Comparison of ENCODE assay signal across 13 cellular contexts in genomic region chr2:157625311-157625710, GRCh38. TPM values are rescaled to one million over a fixed set of nuclear protein-coding genes. Genes with fewer than 3 reads are reported as not detected.
DNase-seq lines count a peak whose midpoint lies in the region; ATAC-seq, FAIRE-seq and TF ChIP-seq lines count a peak whose summit lies in the region.
"Had no signal": no experiment of that assay in that cellular context is flagged by ENCODE, and none has a peak within 500 bp of the region (broad histone marks: within the 10 kb centered on the region; RNA-seq: fewer than 3 reads in every experiment).

No MANE protein-coding gene starts in this region.

- H3K27me3 ChIP-seq in GM12878 (replicated peaks in 1 of 2; ENCODE audit: control insufficient read depth in 2 of 2, insufficient read depth in 2 of 2, low read length in 1 of 2) (peaks cover 9 to 16% of the 10 kb centered on the region in 2 experiments), ascending aorta (no peaks in the 10 kb centered on the region), thyroid gland (no peaks in the 10 kb centered on the region)

- H3K4me1 ChIP-seq in GM12878 (ENCODE audit: control insufficient read depth, insufficient read depth, low read length) (no peaks in the 10 kb centered on the region), ascending aorta (peaks cover 5 to 10% of the 10 kb centered on the region in 2 donors), thyroid gland (peaks cover 0 to 4% of the 10 kb centered on the region in 2 donors)

- peaks cover 10% of the 10 kb centered on the region for H3K9me3 Mint-ChIP-seq in activated naive CD4-positive, alpha-beta T cell treated with anti-CD3 and anti-CD28 coated beads for 36 hours

- no peaks in the 10 kb centered on the region for H4K20me1 ChIP-seq in GM12878 (ENCODE audit: control insufficient read depth, insufficient read depth)

- no peak overlapping the region for H3K4me2 ChIP-seq in GM12878 (ENCODE audit: control insufficient read depth, insufficient read depth)

- H3K4me1 Mint-ChIP-seq in activated naive CD4-positive, alpha-beta T cell treated with anti-CD3 and anti-CD28 coated beads for 36 hours (ENCODE audit: low read depth): peaks cover 37% of the 10 kb centered on the region

- no peak overlapping the region for H3K27ac Mint-ChIP-seq in activated naive CD4-positive, alpha-beta T cell treated with anti-CD3 and anti-CD28 coated beads for 36 hours

- no peak for TF ChIP-seq EP300 in GM12878 (IDR thresholded peaks at IDR 0.05; ENCODE audit: borderline replicate concordance in 1 of 2, control insufficient read depth in 1 of 2, low read depth in 2 of 2, low read length in 2 of 2)

- no peak for FAIRE-seq in GM12878 (lab: Jason Lieb, UNC)
- FAIRE-seq: GM19239 had no signal

- SMC1A ChIA-PET in GM12878 (lab: Charles Lee; ENCODE audit: uncharacterized antibody, unreplicated experiment): interaction anchor here (1.2 kb wide), 1 partner anchor 94 kb away, joined by 3 read pairs; no protein-coding TSS in a partner anchor

- H3K4me3 ChIP-seq in GM12878 (no peak overlapping the region), ascending aorta (no peak overlapping the region), thyroid gland (replicated peaks in 1 of 3) (no peak overlapping the region)
- H3K4me3 ChIP-seq: coronary artery had no signal

- peaks cover 2% of the 10 kb centered on the region for H3K36me3 Mint-ChIP-seq in activated naive CD4-positive, alpha-beta T cell treated with anti-CD3 and anti-CD28 coated beads for 36 hours (ENCODE audit: low read depth)

- RAD21 ChIA-PET in GM12878 (lab: Charles Lee; ENCODE audit: unreplicated experiment): no interaction called here

- H3K9me3 ChIP-seq in GM12878 (replicated peaks; ENCODE audit: control insufficient read depth, insufficient read depth, low read length): no peaks in the 10 kb centered on the region; the same call in 2 of the 3 replicates
- H3K9me3 ChIP-seq in ascending aorta: no peaks in the 10 kb centered on the region
- no peaks in the 10 kb centered on the region for H3K9me3 ChIP-seq in thyroid gland

- peaks cover 4% of the 10 kb centered on the region for H3K27me3 Mint-ChIP-seq in activated naive CD4-positive, alpha-beta T cell treated with anti-CD3 and anti-CD28 coated beads for 36 hours (ENCODE audit: low read depth)

- peak; percentile 28 for DNase-seq in activated naive CD4-positive, alpha-beta T cell treated with anti-CD3 and anti-CD28 coated beads for 36 hours
- no peak for DNase-seq in activated naive CD4-positive, alpha-beta T cell (lab: John Stamatoyannopoulos, UW)
- DNase-seq in MV-4-11 (lab: John Stamatoyannopoulos, UW): peak; percentile 14
- DNase-seq in GM12878 (ENCODE audit: low read depth, low spot score): no peak
- DNase-seq in renal cortical epithelial cell (ENCODE audit: low read depth): peak; percentile 25
- no peak for DNase-seq in AG08395 (ENCODE audit: low spot score)
- DNase-seq in ascending aorta (ENCODE audit: low spot score in 2 of 2): no peak
- DNase-seq in thyroid gland: no peak
- DNase-seq: AML-193, amygdala, NCI-H226 had no signal

- TF ChIP-seq CTCF in GM12878 (IDR thresholded peaks at IDR 0.05 in 2 of 3, conservative IDR thresholded peaks at IDR 0.05 in 1 of 3; ENCODE audit: control insufficient read depth in 2 of 3, extremely low read depth in 1 of 3, insufficient read depth in 1 of 3, low read depth in 3 of 3, low read length in 3 of 3): no peak
- TF ChIP-seq CTCF in ascending aorta (IDR thresholded peaks at IDR 0.05): no peak
- TF ChIP-seq CTCF in thyroid gland (IDR thresholded peaks at IDR 0.05): no peak

- H3K4me3 Mint-ChIP-seq in activated naive CD4-positive, alpha-beta T cell treated with anti-CD3 and anti-CD28 coated beads for 36 hours: peak overlapping the region; percentile 55

- no TSS peak for BruUV-seq in GM12878 (replicated peaks; lab: Mats Ljungman, UMichigan)

- in situ Hi-C loops in GM12878 (cut with MboI): no loop called here

- ATAC-seq in GM12878: peak; percentile 29; the same call in 1 of the 3 replicates

- H3K36me3 ChIP-seq in GM12878 (ENCODE audit: control insufficient read depth in 2 of 2, insufficient read depth in 2 of 2, low read length in 1 of 2) (no peaks in the 10 kb centered on the region), ascending aorta (no peaks in the 10 kb centered on the region), thyroid gland (no peaks in the 10 kb centered on the region)

- no peaks in the 10 kb centered on the region for H3K79me2 ChIP-seq in GM12878 (ENCODE audit: control insufficient read depth, insufficient read depth, low read length)

- TF ChIP-seq POLR2A in GM12878 (IDR thresholded peaks at IDR 0.05; ENCODE audit: low read depth, low read length) (no peak), thyroid gland (IDR thresholded peaks at IDR 0.05) (no peak)

- H3K27ac ChIP-seq in GM12878 (ENCODE audit: control insufficient read depth, insufficient read depth): no peak overlapping the region
- H3K27ac ChIP-seq in ascending aorta: no peak overlapping the region
- H3K27ac ChIP-seq in thyroid gland: no peak overlapping the region
- H3K27ac ChIP-seq: coronary artery had no signal

- intact Hi-C loops in activated naive CD4-positive, alpha-beta T cell treated with anti-CD3 and anti-CD28 coated beads for 36 hours (cut with micrococcal nuclease): loop anchor here (5.0 kb wide), 4 partner anchors 223 to 1662 kb away; partner anchors contain the start of genes NR4A2 and WDSUB1
- intact Hi-C loops in GM12878 (cut with micrococcal nuclease; ENCODE audit: unreplicated experiment): no loop called here
- intact Hi-C loops in ascending aorta (cut with DNase I): no loop called here
- intact Hi-C loops in thyroid gland (cut with DNase I): no loop called here

- POLR2A ChIA-PET in GM12878 (lab: Charles Lee): no interaction called here

- CTCF ChIA-PET in activated naive CD4-positive, alpha-beta T cell treated with anti-CD3 and anti-CD28 coated beads for 36 hours (lab: Charles Lee): interaction anchor here (0.6 to 2.7 kb wide), 2 partner anchors 28 to 74 kb away, joined by 4 to 15 read pairs; no protein-coding TSS in a partner anchor
- CTCF ChIA-PET in GM12878 (lab: Yijun Ruan, JAX): no interaction called here

- no peak overlapping the region for H2AFZ ChIP-seq in GM12878 (ENCODE audit: control insufficient read depth, low read depth, low read length)

- no peak overlapping the region for H3K9ac ChIP-seq in GM12878 (ENCODE audit: control insufficient read depth, insufficient read depth, low read length)

- no peak for TF ChIP-seq RAD21 in GM12878 (IDR thresholded peaks at IDR 0.05; ENCODE audit: insufficient read depth, low read depth, low read length)

TF ChIP-seq in GM12878, 131 proteins besides CTCF, POLR2A, EP300 and RAD21:
- TF ChIP-seq, protein P1, sequence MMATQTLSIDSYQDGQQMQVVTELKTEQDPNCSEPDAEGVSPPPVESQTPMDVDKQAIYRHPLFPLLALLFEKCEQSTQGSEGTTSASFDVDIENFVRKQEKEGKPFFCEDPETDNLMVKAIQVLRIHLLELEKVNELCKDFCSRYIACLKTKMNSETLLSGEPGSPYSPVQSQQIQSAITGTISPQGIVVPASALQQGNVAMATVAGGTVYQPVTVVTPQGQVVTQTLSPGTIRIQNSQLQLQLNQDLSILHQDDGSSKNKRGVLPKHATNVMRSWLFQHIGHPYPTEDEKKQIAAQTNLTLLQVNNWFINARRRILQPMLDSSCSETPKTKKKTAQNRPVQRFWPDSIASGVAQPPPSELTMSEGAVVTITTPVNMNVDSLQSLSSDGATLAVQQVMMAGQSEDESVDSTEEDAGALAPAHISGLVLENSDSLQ (IDR thresholded peaks at IDR 0.05): 0 out of 2 replicates have a peak, but pooled peaks have one; percentile 17
- no peak for TF ChIP-seq SUZ12 (IDR thresholded peaks at IDR 0.05; ENCODE audit: unreplicated experiment)

RNA-seq across cellular contexts. Expression of gene ACVR1C, which starts 3.4 kb away (rescaled TPM):
- 1 to 10 TPM; 3.5 to 3.6 TPM for total RNA-seq in activated naive CD4-positive, alpha-beta T cell treated with anti-CD3 and anti-CD28 coated beads for 36 hours
- total RNA-seq in GM12878 (2013; cell fraction: nucleolus; rRNA removed): not detected in 2 replicates
- not detected in 2 replicates for total RNA-seq in GM12878 (2014; rRNA removed)
- not detected in 2 replicates for total RNA-seq in GM12878 (2014; rRNA removed; fragmentation: Illumina TruSeq; extraction: Trizol)
- total RNA-seq in GM12878 (2021): not detected in 2 replicates
- not detected for polyA plus RNA-seq in GM12878 (2011; ENCODE audit: low read depth)
- polyA plus RNA-seq in GM12878 (2011; rRNA removed): not detected in 2 replicates
- not detected in 2 replicates for polyA plus RNA-seq in GM12878 (2011; cell fraction: cytosol; rRNA removed)
- polyA plus RNA-seq in GM12878 (2011; cell fraction: nucleus; rRNA removed): not detected in 2 replicates
- 0.01 TPM in 1 of 2 replicates, not detected in the other for polyA plus RNA-seq in GM12878 (2012)
- polyA plus RNA-seq in GM12878 (2014; fragmentation: Illumina TruSeq; extraction: Trizol): not detected in 2 replicates
- not detected for polyA plus RNA-seq in GM12878 (2014; fragmentation: Nextera tagmentation; extraction: Ambion mirVana)
- polyA plus RNA-seq in GM12878 (2014; rRNA removed): not detected in 2 replicates
- polyA plus RNA-seq in GM12878 (2016; fragmentation: Nextera tagmentation; extraction: Ambion mirVana): not detected
- not detected in 2 replicates for polyA minus RNA-seq in GM12878 (2011; rRNA and poly(A)+ RNA removed)
- not detected in 2 replicates for polyA minus RNA-seq in GM12878 (2011; cell fraction: cytosol; rRNA and poly(A)+ RNA removed)
- polyA minus RNA-seq in GM12878 (2011; cell fraction: nucleus; rRNA and poly(A)+ RNA removed): not detected in 2 replicates
- total RNA-seq in renal cortical epithelial cell: 0.40 and 0.69 TPM in 2 replicates
- not detected for total RNA-seq in ascending aorta
- total RNA-seq in thyroid gland: under 1 TPM; 0.13 to 0.93 (median 0.49) TPM

Comparison
In these comparisons a context has a peak if more than half of its experiments do, and no peak if none do; other contexts are left out.
1. DNase-seq: peak in activated naive CD4-positive, alpha-beta T cell treated with anti-CD3 and anti-CD28 coated beads for 36 hours (single experiment), MV-4-11 (single experiment) and renal cortical epithelial cell (single experiment); none in activated naive CD4-positive, alpha-beta T cell (0 of 4), GM12878 (single experiment), AG08395 (single experiment), ascending aorta (0 of 2) and thyroid gland (0 of 2).